In genomic region chrX:49106930-49107329, GRCh38 we compare ENCODE assay signal across 8 cellular contexts. TPM values are rescaled to one million over a fixed set of nuclear protein-coding genes. Genes with fewer than 3 reads are reported as not detected.
A peak's percentile ranks its signal among the peaks of the same experiment; 100 is the strongest.
DNase-seq lines count a peak whose midpoint lies in the region; ATAC-seq and TF ChIP-seq lines count a peak whose summit lies in the region.

No MANE protein-coding gene starts in this region.

- DNase-seq in AML-193 (lab: John Stamatoyannopoulos, UW) (peak; percentile 7 to 16), glomerular visceral epithelial cell (ENCODE audit: extremely low spot score) (peak; percentile 32), sciatic nerve (ENCODE audit: low spot score) (no peak), germinal center (ENCODE audit: low spot score) (no peak), NCI-H1105 treated with DMSO at 0.1 percent for 48 hours (lab: John Stamatoyannopoulos, UW) (no peak)

- intact Hi-C loops in sciatic nerve (cut with DNase I), result no loop called here

- ATAC-seq in GM18861 (IDR thresholded peaks at IDR 0.05; ENCODE audit: unreplicated experiment), result peak; percentile 54
- peak; percentile 97 for ATAC-seq in SK-N-SH treated with all-trans-retinoic acid at 6 μM for 48 hours
- ATAC-seq in sciatic nerve, result peak; percentile 30
- ATAC-seq in HG02623 (IDR thresholded peaks at IDR 0.05; ENCODE audit: unreplicated experiment), result no peak

TF ChIP-seq in SK-N-SH treated with all-trans-retinoic acid at 6 μM for 48 hours, 23 proteins besides CTCF, POLR2A, EP300 and RAD21:
- TF ChIP-seq ARNTL (CRISPR knock-in tag; IDR thresholded peaks at IDR 0.05; ENCODE audit: borderline replicate concordance, low read depth), result no peak
- no peak for TF ChIP-seq ZNF8 (CRISPR knock-in tag; IDR thresholded peaks at IDR 0.05)
- no peak for TF ChIP-seq ISL1 (CRISPR knock-in tag; IDR thresholded peaks at IDR 0.05)
- TF ChIP-seq CREB5 (CRISPR knock-in tag; IDR thresholded peaks at IDR 0.05; ENCODE audit: low read depth), result no peak
- no peak for TF ChIP-seq ZNF565 (CRISPR knock-in tag; conservative IDR thresholded peaks at IDR 0.05; ENCODE audit: low read depth)
- TF ChIP-seq TCF4 (CRISPR knock-in tag; IDR thresholded peaks at IDR 0.05; ENCODE audit: borderline replicate concordance), result no peak
- TF ChIP-seq ZC3H10 (CRISPR knock-in tag; IDR thresholded peaks at IDR 0.05), result no peak
- no peak for TF ChIP-seq RARB (CRISPR knock-in tag; IDR thresholded peaks at IDR 0.05)
- no peak for TF ChIP-seq ESRRG (CRISPR knock-in tag; IDR thresholded peaks at IDR 0.05)
- no peak for TF ChIP-seq BACH2 (CRISPR knock-in tag; IDR thresholded peaks at IDR 0.05; ENCODE audit: borderline replicate concordance)
- TF ChIP-seq CSDC2 (CRISPR knock-in tag; IDR thresholded peaks at IDR 0.05), result no peak
- TF ChIP-seq TOX (CRISPR knock-in tag; IDR thresholded peaks at IDR 0.05; ENCODE audit: borderline replicate concordance), result no peak
- no peak for TF ChIP-seq PATZ1 (CRISPR knock-in tag; IDR thresholded peaks at IDR 0.05; ENCODE audit: borderline replicate concordance)
- TF ChIP-seq PPARA (CRISPR knock-in tag; IDR thresholded peaks at IDR 0.05; ENCODE audit: borderline replicate concordance), result no peak
- no peak for TF ChIP-seq CSRNP3 (CRISPR knock-in tag; IDR thresholded peaks at IDR 0.05)
- TF ChIP-seq TSHZ2 (CRISPR knock-in tag; IDR thresholded peaks at IDR 0.05), result no peak

RNA-seq across cellular contexts. Expression of gene GPKOW, which starts 16.6 kb away (rescaled TPM):
- 20.5 TPM for total RNA-seq in sciatic nerve

RNA-seq across cellular contexts. Expression of gene WDR45, which starts 27.2 kb away (rescaled TPM):
- total RNA-seq in sciatic nerve, result 70.9 TPM

RNA-seq across cellular contexts. Expression of gene PRAF2, which starts 33.1 kb away (rescaled TPM):
- 29.6 TPM for total RNA-seq in sciatic nerve

RNA-seq across cellular contexts. Expression of gene CCDC120, which starts 48.1 kb away (rescaled TPM):
- total RNA-seq in sciatic nerve, result 7.9 TPM

RNA-seq across cellular contexts. Expression of gene MAGIX, which starts 55.6 kb away (rescaled TPM):
- total RNA-seq in sciatic nerve, result 1.0 TPM

Comparison
In these comparisons a context has a peak if more than half of its experiments do, and no peak if none do; other contexts are left out.
1. DNase-seq: peak in AML-193 (2 of 2) and glomerular visceral epithelial cell (single experiment); none in sciatic nerve (single experiment), germinal center (single experiment) and NCI-H1105 treated with DMSO at 0.1 percent for 48 hours (single experiment).